Comparison of ENCODE assay signal across 2 cellular contexts in the genomic region with DNA sequence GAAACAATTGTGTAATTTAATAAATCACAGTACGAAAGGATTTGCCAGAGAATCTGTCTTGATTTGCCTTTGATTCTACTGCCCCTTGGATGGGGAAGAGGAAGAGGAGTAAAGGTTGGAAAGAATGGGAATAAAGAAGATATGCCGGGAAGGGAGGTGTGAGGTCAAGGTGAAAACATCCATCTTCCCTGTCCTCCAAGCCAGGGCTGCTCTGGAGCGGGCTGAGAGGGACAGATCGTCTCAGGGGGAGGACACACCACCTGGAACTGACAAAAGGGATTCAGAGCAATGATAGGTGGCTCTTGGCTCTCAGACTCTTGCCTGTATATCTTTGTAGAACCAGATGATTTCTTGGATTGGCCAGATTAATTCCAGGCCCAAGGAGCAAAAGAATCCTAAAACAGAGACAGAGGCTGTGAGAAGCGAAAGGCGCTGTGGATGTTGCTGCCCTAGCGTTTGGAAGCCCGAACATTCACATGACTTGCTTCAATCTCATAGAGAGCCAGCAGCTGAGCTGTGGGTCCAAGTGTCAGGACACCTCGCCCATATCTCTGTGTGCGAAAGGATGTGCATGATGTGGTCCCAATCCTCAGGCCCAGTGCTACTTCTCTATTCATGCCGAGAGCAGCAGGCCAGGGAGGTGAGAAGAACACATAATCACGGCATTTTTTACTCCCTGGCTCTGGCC.
TF ChIP-seq lines count a peak whose summit lies in the region.

No MANE protein-coding gene starts in this region.

TF ChIP-seq in IMR-90, 13 proteins besides CTCF, POLR2A, EP300 and RAD21:
- no peak for TF ChIP-seq RCOR1 (IDR thresholded peaks at IDR 0.05; ENCODE audit: insufficient replicate concordance, low read length)
- TF ChIP-seq SMC3 (IDR thresholded peaks at IDR 0.05; ENCODE audit: low read depth, low read length), result no peak
- TF ChIP-seq, protein P1, sequence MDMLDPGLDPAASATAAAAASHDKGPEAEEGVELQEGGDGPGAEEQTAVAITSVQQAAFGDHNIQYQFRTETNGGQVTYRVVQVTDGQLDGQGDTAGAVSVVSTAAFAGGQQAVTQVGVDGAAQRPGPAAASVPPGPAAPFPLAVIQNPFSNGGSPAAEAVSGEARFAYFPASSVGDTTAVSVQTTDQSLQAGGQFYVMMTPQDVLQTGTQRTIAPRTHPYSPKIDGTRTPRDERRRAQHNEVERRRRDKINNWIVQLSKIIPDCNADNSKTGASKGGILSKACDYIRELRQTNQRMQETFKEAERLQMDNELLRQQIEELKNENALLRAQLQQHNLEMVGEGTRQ (IDR thresholded peaks at IDR 0.05; ENCODE audit: low read depth, low read length), result no peak
- no peak for TF ChIP-seq MAFK (IDR thresholded peaks at IDR 0.05; ENCODE audit: low read depth, low read length)
- TF ChIP-seq MAZ (IDR thresholded peaks at IDR 0.05; ENCODE audit: borderline replicate concordance, low read depth, low read length), result no peak
- no peak for TF ChIP-seq CEBPB (IDR thresholded peaks at IDR 0.05; ENCODE audit: low read depth, low read length)
- TF ChIP-seq, protein P2, sequence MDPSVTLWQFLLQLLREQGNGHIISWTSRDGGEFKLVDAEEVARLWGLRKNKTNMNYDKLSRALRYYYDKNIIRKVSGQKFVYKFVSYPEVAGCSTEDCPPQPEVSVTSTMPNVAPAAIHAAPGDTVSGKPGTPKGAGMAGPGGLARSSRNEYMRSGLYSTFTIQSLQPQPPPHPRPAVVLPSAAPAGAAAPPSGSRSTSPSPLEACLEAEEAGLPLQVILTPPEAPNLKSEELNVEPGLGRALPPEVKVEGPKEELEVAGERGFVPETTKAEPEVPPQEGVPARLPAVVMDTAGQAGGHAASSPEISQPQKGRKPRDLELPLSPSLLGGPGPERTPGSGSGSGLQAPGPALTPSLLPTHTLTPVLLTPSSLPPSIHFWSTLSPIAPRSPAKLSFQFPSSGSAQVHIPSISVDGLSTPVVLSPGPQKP (IDR thresholded peaks at IDR 0.05; ENCODE audit: borderline replicate concordance, low read depth, low read length), result no peak
- no peak for TF ChIP-seq FOS (IDR thresholded peaks at IDR 0.05; ENCODE audit: low read depth, low read length)
- no peak for TF ChIP-seq BHLHE40 (IDR thresholded peaks at IDR 0.05; ENCODE audit: low read depth, low read length)

TF ChIP-seq in H1, 55 proteins besides CTCF, POLR2A, EP300 and RAD21:
- TF ChIP-seq CTBP2 (IDR thresholded peaks at IDR 0.05; ENCODE audit: borderline replicate concordance, insufficient read depth, insufficient read length, low read length), result no peak
- TF ChIP-seq, protein P1 (IDR thresholded peaks at IDR 0.05; ENCODE audit: low read length), result no peak
- no peak for TF ChIP-seq SIRT6 (IDR thresholded peaks at IDR 0.05; ENCODE audit: low read length)
- TF ChIP-seq CHD2 (IDR thresholded peaks at IDR 0.05; ENCODE audit: low read length), result no peak
- TF ChIP-seq RNF2 (IDR thresholded peaks at IDR 0.05; ENCODE audit: borderline replicate concordance, low read depth, low read length, missing control alignments, poor library complexity, severe bottlenecking), result no peak
- TF ChIP-seq, protein P3, sequence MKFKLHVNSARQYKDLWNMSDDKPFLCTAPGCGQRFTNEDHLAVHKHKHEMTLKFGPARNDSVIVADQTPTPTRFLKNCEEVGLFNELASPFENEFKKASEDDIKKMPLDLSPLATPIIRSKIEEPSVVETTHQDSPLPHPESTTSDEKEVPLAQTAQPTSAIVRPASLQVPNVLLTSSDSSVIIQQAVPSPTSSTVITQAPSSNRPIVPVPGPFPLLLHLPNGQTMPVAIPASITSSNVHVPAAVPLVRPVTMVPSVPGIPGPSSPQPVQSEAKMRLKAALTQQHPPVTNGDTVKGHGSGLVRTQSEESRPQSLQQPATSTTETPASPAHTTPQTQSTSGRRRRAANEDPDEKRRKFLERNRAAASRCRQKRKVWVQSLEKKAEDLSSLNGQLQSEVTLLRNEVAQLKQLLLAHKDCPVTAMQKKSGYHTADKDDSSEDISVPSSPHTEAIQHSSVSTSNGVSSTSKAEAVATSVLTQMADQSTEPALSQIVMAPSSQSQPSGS (IDR thresholded peaks at IDR 0.05; ENCODE audit: low read length), result no peak
- no peak for TF ChIP-seq ASH2L (IDR thresholded peaks at IDR 0.05; ENCODE audit: low read length)
- TF ChIP-seq EGR1 (IDR thresholded peaks at IDR 0.05; ENCODE audit: borderline replicate concordance, low read depth, low read length), result no peak
- TF ChIP-seq SP2 (IDR thresholded peaks at IDR 0.05; ENCODE audit: low read length), result no peak
- TF ChIP-seq, protein P4, sequence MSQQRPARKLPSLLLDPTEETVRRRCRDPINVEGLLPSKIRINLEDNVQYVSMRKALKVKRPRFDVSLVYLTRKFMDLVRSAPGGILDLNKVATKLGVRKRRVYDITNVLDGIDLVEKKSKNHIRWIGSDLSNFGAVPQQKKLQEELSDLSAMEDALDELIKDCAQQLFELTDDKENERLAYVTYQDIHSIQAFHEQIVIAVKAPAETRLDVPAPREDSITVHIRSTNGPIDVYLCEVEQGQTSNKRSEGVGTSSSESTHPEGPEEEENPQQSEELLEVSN (IDR thresholded peaks at IDR 0.05), result no peak
- TF ChIP-seq KDM4A (IDR thresholded peaks at IDR 0.05; ENCODE audit: low read depth, low read length, severe bottlenecking), result no peak
- TF ChIP-seq GABPA (IDR thresholded peaks at IDR 0.05; ENCODE audit: borderline replicate concordance, insufficient read depth, low read length), result no peak
- TF ChIP-seq CBX5 (IDR thresholded peaks at IDR 0.05; ENCODE audit: low read depth, low read length), result no peak
- no peak for TF ChIP-seq KDM5A (IDR thresholded peaks at IDR 0.05; ENCODE audit: low read length)
- no peak for TF ChIP-seq HDAC6 (IDR thresholded peaks at IDR 0.05; ENCODE audit: low read depth, low read length)
- TF ChIP-seq PHF8 (conservative IDR thresholded peaks at IDR 0.05; ENCODE audit: low read depth, low read length), result no peak
- no peak for TF ChIP-seq SP1 (IDR thresholded peaks at IDR 0.05; ENCODE audit: low read depth, low read length)
- TF ChIP-seq, protein P5, sequence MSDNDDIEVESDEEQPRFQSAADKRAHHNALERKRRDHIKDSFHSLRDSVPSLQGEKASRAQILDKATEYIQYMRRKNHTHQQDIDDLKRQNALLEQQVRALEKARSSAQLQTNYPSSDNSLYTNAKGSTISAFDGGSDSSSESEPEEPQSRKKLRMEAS (IDR thresholded peaks at IDR 0.05), result no peak
- TF ChIP-seq KDM1A (IDR thresholded peaks at IDR 0.05; ENCODE audit: borderline replicate concordance, low read length), result no peak
- no peak for TF ChIP-seq POLR2AphosphoS5 (IDR thresholded peaks at IDR 0.05; ENCODE audit: low read depth, low read length)
TF ChIP-seq in H1: peak in this region for 0.
